27 cellular contexts compared by ENCODE assay signal in genomic region chr17:31484821-31485220, GRCh38.
"Had no signal": no experiment of that assay in that cellular context is flagged by ENCODE, and none has a peak within 500 bp of the region (broad histone marks: within the 10 kb centered on the region; RNA-seq: fewer than 3 reads in every experiment).

No MANE protein-coding gene starts in this region.

- H3K9me3 Mint-ChIP-seq: naive thymus-derived CD4-positive, alpha-beta T cell; natural killer cell; nephron; stimulated activated effector memory CD8-positive, alpha-beta T cell treated with anti-CD3 and anti-CD28 coated beads, Interleukin-12 subunit alpha, Interleukin-12 subunit beta, amount 100 ng/mL, for 72 hours; stimulated activated naive CD8-positive, alpha-beta T cell treated with anti-CD3 and anti-CD28 coated beads, Interleukin-15, Interleukin-2, amounts not matched to agents 100 ng/mL and 50 ng/mL, for 24 hours had no signal

- H3K4me3 ChIP-seq: ovary, psoas muscle, right lobe of liver, sigmoid colon, stomach, suprapubic skin, testis, tibial artery, transverse colon, upper lobe of right lung, uterus had no signal

- H2AFZ ChIP-seq: parathyroid adenoma had no signal

- H3K79me2 ChIP-seq: parathyroid adenoma had no signal

- H3K27me3 Mint-ChIP-seq: progenitor cell of endocrine pancreas; stimulated activated naive CD8-positive, alpha-beta T cell treated with anti-CD3 and anti-CD28 coated beads, Interleukin-15, Interleukin-2, amounts not matched to agents 100 ng/mL and 50 ng/mL, for 24 hours had no signal

- H3K36me3 Mint-ChIP-seq: naive thymus-derived CD4-positive, alpha-beta T cell; natural killer cell had no signal

- H3K36me3 ChIP-seq: neutrophil, ovary, right lobe of liver, sigmoid colon, stomach, suprapubic skin, tibial artery, transverse colon, upper lobe of right lung, uterus had no signal

- H3K27ac Mint-ChIP-seq: natural killer cell; nephron; progenitor cell of endocrine pancreas; stimulated activated effector memory CD8-positive, alpha-beta T cell treated with anti-CD3 and anti-CD28 coated beads, Interleukin-12 subunit alpha, Interleukin-12 subunit beta, amount 100 ng/mL, for 72 hours; stimulated activated naive CD8-positive, alpha-beta T cell treated with anti-CD3 and anti-CD28 coated beads, Interleukin-15, Interleukin-2, amounts not matched to agents 100 ng/mL and 50 ng/mL, for 24 hours had no signal

- H3K4me1 ChIP-seq: uterus had no signal

- H3K4me3 Mint-ChIP-seq: naive thymus-derived CD4-positive, alpha-beta T cell; stimulated activated effector memory CD8-positive, alpha-beta T cell treated with anti-CD3 and anti-CD28 coated beads, Interleukin-12 subunit alpha, Interleukin-12 subunit beta, amount 100 ng/mL, for 72 hours; stimulated activated naive CD8-positive, alpha-beta T cell treated with anti-CD3 and anti-CD28 coated beads, Interleukin-15, Interleukin-2, amounts not matched to agents 100 ng/mL and 50 ng/mL, for 24 hours had no signal

- DNase-seq: naive thymus-derived CD4-positive, alpha-beta T cell; natural killer cell; nucleus accumbens; ovary; psoas muscle; right cardiac atrium; right lobe of liver; sigmoid colon; small intestine; stimulated activated CD4-positive, alpha-beta T cell treated with anti-CD3 and anti-CD28 coated beads, Interleukin-15, amount 100 ng/mL, for 24 hours; stimulated activated CD4-positive, alpha-beta T cell treated with anti-CD3 and anti-CD28 coated beads, Interleukin-2, amount 100 ng/mL, for 24 hours; stimulated activated CD4-positive, alpha-beta T cell treated with anti-CD3 and anti-CD28 coated beads, Interleukin-2, amount 100 ng/mL, for 48 hours; stimulated activated CD4-positive, alpha-beta T cell treated with anti-CD3 and anti-CD28 coated beads, Interleukin-4, amount 100 ng/mL, for 24 hours; stimulated activated naive CD4-positive, alpha-beta T cell treated with Interleukin-2 at 50 U/mL for 16 hours; stomach; testis; tibial artery; transverse colon; upper lobe of right lung; uterus had no signal

- H3K9me3 ChIP-seq: neutrophil, ovary, psoas muscle, right lobe of liver, sigmoid colon, stomach, suprapubic skin, testis, tibial artery, transverse colon, upper lobe of right lung, uterus had no signal

- ATAC-seq: naive thymus-derived CD4-positive, alpha-beta T cell; natural killer cell; psoas muscle; right cardiac atrium; right lobe of liver; stimulated activated effector memory CD8-positive, alpha-beta T cell treated with anti-CD3 and anti-CD28 coated beads, Interleukin-12 subunit alpha, Interleukin-12 subunit beta, amount 100 ng/mL, for 72 hours; upper lobe of right lung had no signal

- H3K27ac ChIP-seq: neutrophil, ovary, parathyroid adenoma, psoas muscle, right lobe of liver, sigmoid colon, stomach, suprapubic skin, testis, tibial artery, transverse colon, upper lobe of right lung, uterus had no signal

- H3K27me3 ChIP-seq: ovary, right lobe of liver, testis, upper lobe of right lung, uterus had no signal
